In the genomic region with DNA sequence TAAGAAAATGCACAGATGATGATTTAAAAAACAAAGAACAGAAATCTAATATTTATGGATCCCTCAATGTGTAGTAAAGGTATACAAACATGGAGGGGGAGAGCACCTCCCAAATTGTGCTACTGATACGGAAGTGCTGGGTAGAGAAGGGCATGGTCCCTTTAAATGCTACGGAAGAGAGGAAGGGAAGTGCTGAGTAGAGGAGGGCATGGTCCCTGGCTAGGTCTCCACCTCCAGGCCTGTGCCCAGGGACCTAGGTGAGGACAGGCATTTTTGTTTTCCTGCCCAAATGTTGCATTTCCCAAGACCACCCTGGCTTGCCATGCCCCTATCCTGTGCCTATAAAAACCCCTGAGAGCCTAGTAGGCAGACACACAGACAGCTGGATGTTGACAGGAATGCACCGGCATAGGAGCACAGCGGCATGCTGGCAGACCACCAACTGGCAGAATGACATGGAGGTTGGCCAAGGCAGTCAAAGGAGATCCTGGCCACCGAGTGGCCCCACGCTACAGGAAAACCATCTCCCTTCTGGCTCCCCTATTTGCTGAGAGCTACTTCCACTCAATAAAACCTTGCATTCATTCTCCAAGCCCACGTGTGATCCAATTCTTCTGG, we compare ENCODE assay signal across 1 cellular context.
TF ChIP-seq lines count a peak whose summit lies in the region.

No MANE protein-coding gene starts in this region.

TF ChIP-seq in SK-N-SH treated with all-trans-retinoic acid at 6 μM for 48 hours, 23 proteins besides CTCF, POLR2A, EP300 and RAD21 (continued from another document):
- TF ChIP-seq, protein P1, sequence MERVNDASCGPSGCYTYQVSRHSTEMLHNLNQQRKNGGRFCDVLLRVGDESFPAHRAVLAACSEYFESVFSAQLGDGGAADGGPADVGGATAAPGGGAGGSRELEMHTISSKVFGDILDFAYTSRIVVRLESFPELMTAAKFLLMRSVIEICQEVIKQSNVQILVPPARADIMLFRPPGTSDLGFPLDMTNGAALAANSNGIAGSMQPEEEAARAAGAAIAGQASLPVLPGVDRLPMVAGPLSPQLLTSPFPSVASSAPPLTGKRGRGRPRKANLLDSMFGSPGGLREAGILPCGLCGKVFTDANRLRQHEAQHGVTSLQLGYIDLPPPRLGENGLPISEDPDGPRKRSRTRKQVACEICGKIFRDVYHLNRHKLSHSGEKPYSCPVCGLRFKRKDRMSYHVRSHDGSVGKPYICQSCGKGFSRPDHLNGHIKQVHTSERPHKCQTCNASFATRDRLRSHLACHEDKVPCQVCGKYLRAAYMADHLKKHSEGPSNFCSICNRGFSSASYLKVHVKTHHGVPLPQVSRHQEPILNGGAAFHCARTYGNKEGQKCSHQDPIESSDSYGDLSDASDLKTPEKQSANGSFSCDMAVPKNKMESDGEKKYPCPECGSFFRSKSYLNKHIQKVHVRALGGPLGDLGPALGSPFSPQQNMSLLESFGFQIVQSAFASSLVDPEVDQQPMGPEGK (CRISPR knock-in tag; IDR thresholded peaks at IDR 0.05; ENCODE audit: borderline replicate concordance): no peak
- TF ChIP-seq PPARA (CRISPR knock-in tag; IDR thresholded peaks at IDR 0.05; ENCODE audit: borderline replicate concordance) (no peak), TOX (CRISPR knock-in tag; IDR thresholded peaks at IDR 0.05; ENCODE audit: borderline replicate concordance) (no peak), BACH2 (CRISPR knock-in tag; IDR thresholded peaks at IDR 0.05; ENCODE audit: borderline replicate concordance) (no peak), ZNF8 (CRISPR knock-in tag; IDR thresholded peaks at IDR 0.05) (no peak), GLIS3 (CRISPR knock-in tag; IDR thresholded peaks at IDR 0.05) (no peak)
- TF ChIP-seq, protein P2, sequence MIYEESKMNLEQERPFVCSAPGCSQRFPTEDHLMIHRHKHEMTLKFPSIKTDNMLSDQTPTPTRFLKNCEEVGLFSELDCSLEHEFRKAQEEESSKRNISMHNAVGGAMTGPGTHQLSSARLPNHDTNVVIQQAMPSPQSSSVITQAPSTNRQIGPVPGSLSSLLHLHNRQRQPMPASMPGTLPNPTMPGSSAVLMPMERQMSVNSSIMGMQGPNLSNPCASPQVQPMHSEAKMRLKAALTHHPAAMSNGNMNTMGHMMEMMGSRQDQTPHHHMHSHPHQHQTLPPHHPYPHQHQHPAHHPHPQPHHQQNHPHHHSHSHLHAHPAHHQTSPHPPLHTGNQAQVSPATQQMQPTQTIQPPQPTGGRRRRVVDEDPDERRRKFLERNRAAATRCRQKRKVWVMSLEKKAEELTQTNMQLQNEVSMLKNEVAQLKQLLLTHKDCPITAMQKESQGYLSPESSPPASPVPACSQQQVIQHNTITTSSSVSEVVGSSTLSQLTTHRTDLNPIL (CRISPR knock-in tag; IDR thresholded peaks at IDR 0.05; ENCODE audit: low read depth): no peak
- TF ChIP-seq, protein P3, sequence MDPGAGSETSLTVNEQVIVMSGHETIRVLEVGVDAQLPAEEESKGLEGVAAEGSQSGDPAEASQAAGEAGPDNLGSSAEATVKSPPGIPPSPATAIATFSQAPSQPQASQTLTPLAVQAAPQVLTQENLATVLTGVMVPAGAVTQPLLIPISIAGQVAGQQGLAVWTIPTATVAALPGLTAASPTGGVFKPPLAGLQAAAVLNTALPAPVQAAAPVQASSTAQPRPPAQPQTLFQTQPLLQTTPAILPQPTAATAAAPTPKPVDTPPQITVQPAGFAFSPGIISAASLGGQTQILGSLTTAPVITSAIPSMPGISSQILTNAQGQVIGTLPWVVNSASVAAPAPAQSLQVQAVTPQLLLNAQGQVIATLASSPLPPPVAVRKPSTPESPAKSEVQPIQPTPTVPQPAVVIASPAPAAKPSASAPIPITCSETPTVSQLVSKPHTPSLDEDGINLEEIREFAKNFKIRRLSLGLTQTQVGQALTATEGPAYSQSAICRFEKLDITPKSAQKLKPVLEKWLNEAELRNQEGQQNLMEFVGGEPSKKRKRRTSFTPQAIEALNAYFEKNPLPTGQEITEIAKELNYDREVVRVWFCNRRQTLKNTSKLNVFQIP (CRISPR knock-in tag; IDR thresholded peaks at IDR 0.05; ENCODE audit: borderline replicate concordance, low read depth): no peak
- TF ChIP-seq, protein P4, sequence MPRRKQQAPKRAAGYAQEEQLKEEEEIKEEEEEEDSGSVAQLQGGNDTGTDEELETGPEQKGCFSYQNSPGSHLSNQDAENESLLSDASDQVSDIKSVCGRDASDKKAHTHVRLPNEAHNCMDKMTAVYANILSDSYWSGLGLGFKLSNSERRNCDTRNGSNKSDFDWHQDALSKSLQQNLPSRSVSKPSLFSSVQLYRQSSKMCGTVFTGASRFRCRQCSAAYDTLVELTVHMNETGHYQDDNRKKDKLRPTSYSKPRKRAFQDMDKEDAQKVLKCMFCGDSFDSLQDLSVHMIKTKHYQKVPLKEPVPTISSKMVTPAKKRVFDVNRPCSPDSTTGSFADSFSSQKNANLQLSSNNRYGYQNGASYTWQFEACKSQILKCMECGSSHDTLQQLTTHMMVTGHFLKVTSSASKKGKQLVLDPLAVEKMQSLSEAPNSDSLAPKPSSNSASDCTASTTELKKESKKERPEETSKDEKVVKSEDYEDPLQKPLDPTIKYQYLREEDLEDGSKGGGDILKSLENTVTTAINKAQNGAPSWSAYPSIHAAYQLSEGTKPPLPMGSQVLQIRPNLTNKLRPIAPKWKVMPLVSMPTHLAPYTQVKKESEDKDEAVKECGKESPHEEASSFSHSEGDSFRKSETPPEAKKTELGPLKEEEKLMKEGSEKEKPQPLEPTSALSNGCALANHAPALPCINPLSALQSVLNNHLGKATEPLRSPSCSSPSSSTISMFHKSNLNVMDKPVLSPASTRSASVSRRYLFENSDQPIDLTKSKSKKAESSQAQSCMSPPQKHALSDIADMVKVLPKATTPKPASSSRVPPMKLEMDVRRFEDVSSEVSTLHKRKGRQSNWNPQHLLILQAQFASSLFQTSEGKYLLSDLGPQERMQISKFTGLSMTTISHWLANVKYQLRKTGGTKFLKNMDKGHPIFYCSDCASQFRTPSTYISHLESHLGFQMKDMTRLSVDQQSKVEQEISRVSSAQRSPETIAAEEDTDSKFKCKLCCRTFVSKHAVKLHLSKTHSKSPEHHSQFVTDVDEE (CRISPR knock-in tag; IDR thresholded peaks at IDR 0.05): no peak
TF ChIP-seq in SK-N-SH treated with all-trans-retinoic acid at 6 μM for 48 hours: peak in this region for 0.
